12 cellular contexts compared by ENCODE assay signal in genomic region chr2:160148419-160148818, GRCh38. TPM values are rescaled to one million over a fixed set of nuclear protein-coding genes. Genes with fewer than 3 reads are reported as not detected.
"Had no signal": no experiment of that assay in that cellular context is flagged by ENCODE, and none has a peak within 500 bp of the region (broad histone marks: within the 10 kb centered on the region; RNA-seq: fewer than 3 reads in every experiment).

No MANE protein-coding gene starts in this region.

RNA-seq across cellular contexts. Expression of gene ITGB6, which starts 51.7 kb away (rescaled TPM):
- total RNA-seq: activated CD4-positive, alpha-beta memory T cell treated with anti-CD3 and anti-CD28 coated beads for 36 hours; activated CD4-positive, alpha-beta T cell treated with anti-CD3 and anti-CD28 coated beads for 36 hours; activated CD4-positive, alpha-beta T cell treated with anti-CD3 and anti-CD28 coated beads, Interleukin-2, amount 10 ng/mL, durations not matched to agents 24 days and 14 days; activated CD8-positive, alpha-beta memory T cell treated with anti-CD3 and anti-CD28 coated beads for 36 hours; activated CD8-positive, alpha-beta memory T cell treated with anti-CD3 and anti-CD28 coated beads, Interleukin-2, amount 10 ng/mL, durations not matched to agents 7 days and 5 days; activated CD8-positive, alpha-beta T cell treated with anti-CD3 and anti-CD28 coated beads, Interleukin-2, amount 10 ng/mL, durations not matched to agents 7 days and 5 days; activated naive CD4-positive, alpha-beta T cell treated with anti-CD3 and anti-CD28 coated beads for 36 hours; activated naive CD8-positive, alpha-beta T cell treated with anti-CD3 and anti-CD28 coated beads for 36 hours; activated T-helper 1 cell treated with anti-CD3 and anti-CD28 coated beads, Interleukin-12 subunit alpha, Interleukin-12 subunit beta, Interleukin-2, Interleukin-4 antibody, amounts not matched to agents 30 ng/mL and 10 ng/mL and 1 ng/mL, durations not matched to agents 14 hours and 24 hours and 36 hours; activated T-helper 2 cell treated with anti-CD3 and anti-CD28 coated beads, Interferon-gamma antibody, Interleukin-2, Interleukin-4, amounts not matched to agents 10 μg/mL and 5 μg/mL and 100 μg/mL, durations not matched to agents 14 hours and 24 hours and 36 hours; dermis microvascular lymphatic vessel endothelial cell; T-helper 17 cell had no signal
